ENCODE assay signal across 20 cellular contexts in genomic region chr18:11251891-11252270, GRCh38.
DNase-seq lines count a peak whose midpoint lies in the region; ATAC-seq, FAIRE-seq and TF ChIP-seq lines count a peak whose summit lies in the region.
"Had no signal": no experiment of that assay in that cellular context is flagged by ENCODE, and none has a peak within 500 bp of the region (broad histone marks: within the 10 kb centered on the region; RNA-seq: fewer than 3 reads in every experiment).

No MANE protein-coding gene starts in this region.

- H3K9ac ChIP-seq in mammary epithelial cell (ENCODE audit: insufficient read depth, low read length) = no peak overlapping the region

- H3K4me3 ChIP-seq in mammary epithelial cell (replicated peaks in 1 of 3; ENCODE audit: insufficient read depth in 1 of 3, low read depth in 2 of 3, low read length in 3 of 3) = no peak overlapping the region
- H3K4me3 ChIP-seq in fibroblast of mammary gland (ENCODE audit: control insufficient read depth, low read depth, low read length) = no peak overlapping the region
- H3K4me3 ChIP-seq: adrenal gland, esophagus muscularis mucosa, upper lobe of left lung had no signal

- peaks cover 14% of the 10 kb centered on the region for H3K4me1 Mint-ChIP-seq in MCF 10A (ENCODE audit: insufficient read depth, unreplicated experiment)
- H3K4me1 Mint-ChIP-seq: activated CD4-positive, alpha-beta memory T cell treated with anti-CD3 and anti-CD28 coated beads, Interleukin-2, amount 10 ng/mL, durations not matched to agents 7 days and 5 days had no signal

- no peak for FAIRE-seq in GM12892 (lab: Jason Lieb, UNC)
- FAIRE-seq: TTC549 had no signal

- CTCF ChIA-PET in MCF 10A (lab: Yijun Ruan, JAX) (no interaction called here), mammary epithelial cell (lab: Charles Lee; ENCODE audit: low non-redundant PET) (no interaction called here), GM10248 (lab: Yijun Ruan, JAX) (no interaction called here)

- BruUV-seq in MCF 10A (replicated peaks; lab: Mats Ljungman, UMichigan) = no TSS peak
- no TSS peak for BruUV-seq in mammary epithelial cell (replicated peaks; lab: Mats Ljungman, UMichigan)

- no peak overlapping the region for H2AFZ ChIP-seq in mammary epithelial cell (ENCODE audit: low read depth, low read length)

- no peak overlapping the region for H3K4me3 Mint-ChIP-seq in MCF 10A (ENCODE audit: unreplicated experiment)
- H3K4me3 Mint-ChIP-seq: activated CD4-positive, alpha-beta memory T cell treated with anti-CD3 and anti-CD28 coated beads, Interleukin-2, amount 10 ng/mL, durations not matched to agents 7 days and 5 days; activated T-cell treated with anti-CD3 and anti-CD28 coated beads, Interleukin-2, amount 50 U/mL, for 72 hours had no signal

- TF ChIP-seq CTCF in MCF 10A (IDR thresholded peaks at IDR 0.05; ENCODE audit: unreplicated experiment) = no peak
- no peak for TF ChIP-seq CTCF in mammary epithelial cell (conservative IDR thresholded peaks at IDR 0.05 in 1 of 2, IDR thresholded peaks at IDR 0.05 in 1 of 2; ENCODE audit: extremely low read depth in 1 of 2, insufficient read depth in 1 of 2, low read depth in 1 of 2, low read length in 2 of 2)
- no peak for TF ChIP-seq CTCF in fibroblast of mammary gland (conservative IDR thresholded peaks at IDR 0.05; ENCODE audit: control insufficient read depth, insufficient read depth, low read depth, low read length)
- no peak for TF ChIP-seq CTCF in GM10248 (IDR thresholded peaks at IDR 0.05; ENCODE audit: control extremely low read depth, extremely low read depth, low read depth, missing control alignments)

- H3K27ac Mint-ChIP-seq in MCF 10A (ENCODE audit: low read depth, unreplicated experiment) = peak overlapping the region; percentile 8
- H3K27ac Mint-ChIP-seq: activated CD4-positive, alpha-beta memory T cell treated with anti-CD3 and anti-CD28 coated beads, Interleukin-2, amount 10 ng/mL, durations not matched to agents 7 days and 5 days; activated T-cell treated with anti-CD3 and anti-CD28 coated beads, Interleukin-2, amount 50 U/mL, for 72 hours had no signal

- no peaks in the 10 kb centered on the region for H3K79me2 ChIP-seq in mammary epithelial cell (ENCODE audit: insufficient read depth, low read length)

- no peak overlapping the region for H3K27ac ChIP-seq in mammary epithelial cell (ENCODE audit: insufficient read depth, low read depth, low read length)
- H3K27ac ChIP-seq: esophagus muscularis mucosa, upper lobe of left lung had no signal

- no peak for ATAC-seq in HG03521 (IDR thresholded peaks at IDR 0.05; ENCODE audit: unreplicated experiment)
- ATAC-seq: activated T-cell treated with anti-CD3 and anti-CD28 coated beads, Interleukin-2, amount 50 U/mL, for 72 hours had no signal

- H3K4me2 ChIP-seq in mammary epithelial cell (ENCODE audit: insufficient read depth, low read depth, low read length) = no peak overlapping the region

- WGBS in mammary epithelial cell (ENCODE audit: low coverage, missing lambda C conversion rate) = 52% methylated on average over 2 of the region's 2 CpGs

- H3K9me3 ChIP-seq in mammary epithelial cell (replicated peaks; ENCODE audit: insufficient read depth, low read length) = peaks cover 8% of the 10 kb centered on the region
- H3K9me3 ChIP-seq: adrenal gland, Caco-2, upper lobe of left lung had no signal

- DNase-seq in MCF 10A (ENCODE audit: unreplicated experiment) (peak; percentile 13), mammary epithelial cell (no peak), SKM-1 treated with dmso at 0.1 percent for 144 hours (lab: John Stamatoyannopoulos, UW; ENCODE audit: unreplicated experiment) (peak; percentile 27), fibroblast of mammary gland (ENCODE audit: low read depth) (peak; percentile 81), stromal cell of bone marrow (ENCODE audit: low read depth) (peak; percentile 32), GM12892 (ENCODE audit: insufficient read length) (no peak), GM10248 (ENCODE audit: extremely low spot score) (no peak)
- DNase-seq: activated CD4-positive, alpha-beta memory T cell treated with anti-CD3 and anti-CD28 coated beads, Interleukin-2, amount 10 ng/mL, durations not matched to agents 7 days and 5 days; activated T-cell treated with anti-CD3 and anti-CD28 coated beads, Interleukin-2, amount 50 U/mL, for 72 hours; Caco-2; cortex of kidney; Karpas-422; kidney glomerular epithelial cell; NCI-H510A; stimulated activated naive CD4-positive, alpha-beta T cell treated with Interleukin-2 at 50 U/mL for 16 hours had no signal

- no peaks in the 10 kb centered on the region for H3K36me3 ChIP-seq in mammary epithelial cell (ENCODE audit: insufficient read depth, low read length)
- H3K36me3 ChIP-seq: adrenal gland, esophagus muscularis mucosa, upper lobe of left lung had no signal

- no peaks in the 10 kb centered on the region for H3K9me3 Mint-ChIP-seq in MCF 10A (ENCODE audit: unreplicated experiment)

- POLR2A ChIA-PET in MCF 10A (lab: Yijun Ruan, JAX) (interaction anchor here (0.6 kb wide), 1 partner anchor 1072 kb away, joined by 3 read pairs; no protein-coding TSS in a partner anchor), GM10248 (lab: Yijun Ruan, JAX) (no interaction called here)

- no peaks in the 10 kb centered on the region for H4K20me1 ChIP-seq in mammary epithelial cell (ENCODE audit: insufficient read depth, low read length)

- in situ Hi-C loops in mammary epithelial cell (cut with MboI; ENCODE audit: low sequenced_read_pairs in 2 of 2) = no loop called here

- H3K27me3 ChIP-seq in mammary epithelial cell (ENCODE audit: insufficient read depth, low read length) = no peaks in the 10 kb centered on the region
- H3K27me3 ChIP-seq: adrenal gland, esophagus muscularis mucosa, upper lobe of left lung had no signal

- intact Hi-C loops in MCF 10A (cut with micrococcal nuclease) (no loop called here), mammary epithelial cell (cut with micrococcal nuclease) (no loop called here)

- H3K27me3 Mint-ChIP-seq in MCF 10A (ENCODE audit: insufficient read depth, unreplicated experiment) = no peaks in the 10 kb centered on the region
- H3K27me3 Mint-ChIP-seq: activated CD4-positive, alpha-beta memory T cell treated with anti-CD3 and anti-CD28 coated beads, Interleukin-2, amount 10 ng/mL, durations not matched to agents 7 days and 5 days had no signal

- H3K36me3 Mint-ChIP-seq in MCF 10A (ENCODE audit: insufficient read depth, unreplicated experiment) = no peaks in the 10 kb centered on the region

- dilution Hi-C loops in mammary epithelial cell (cut with HindIII; ENCODE audit: low sequenced_read_pairs) = no loop called here

- H3K4me1 ChIP-seq in mammary epithelial cell (ENCODE audit: insufficient read depth, low read length) = no peaks in the 10 kb centered on the region
- H3K4me1 ChIP-seq: adrenal gland, Caco-2, esophagus muscularis mucosa had no signal

- TF ChIP-seq POLR2A in GM12892 (IDR thresholded peaks at IDR 0.05; ENCODE audit: low read depth, low read length) = no peak

Comparison
In these comparisons a context has a peak if more than half of its experiments do, and no peak if none do; other contexts are left out.
1. DNase-seq: peak in MCF 10A (single experiment), SKM-1 treated with dmso at 0.1 percent for 144 hours (single experiment), fibroblast of mammary gland (single experiment) and stromal cell of bone marrow (single experiment); none in mammary epithelial cell (single experiment), GM12892 (single experiment) and GM10248 (single experiment).